1 cellular context compared by ENCODE assay signal in genomic region chrX:107827137-107827831, GRCh38.
TF ChIP-seq lines count a peak whose summit lies in the region.

No MANE protein-coding gene starts in this region.

TF ChIP-seq in HepG2, 621 proteins besides CTCF, POLR2A, EP300 and RAD21:
- TF ChIP-seq FOSL1 (CRISPR knock-in tag; IDR thresholded peaks at IDR 0.05; ENCODE audit: borderline replicate concordance) (no peak), HIC2 (CRISPR knock-in tag; IDR thresholded peaks at IDR 0.05; ENCODE audit: low read depth) (no peak), ZNF740 (CRISPR knock-in tag; IDR thresholded peaks at IDR 0.05) (no peak), ZNF350 (CRISPR knock-in tag; IDR thresholded peaks at IDR 0.05; ENCODE audit: borderline replicate concordance, low read depth) (no peak), ZNF414 (CRISPR knock-in tag; IDR thresholded peaks at IDR 0.05) (no peak), EHMT2 (IDR thresholded peaks at IDR 0.05; ENCODE audit: borderline replicate concordance, low read depth, low read length) (no peak), ZNF512B (CRISPR knock-in tag; IDR thresholded peaks at IDR 0.05; ENCODE audit: borderline replicate concordance) (no peak), ISL2 (CRISPR knock-in tag; IDR thresholded peaks at IDR 0.05) (no peak), BRD4 (CRISPR knock-in tag; IDR thresholded peaks at IDR 0.05) (no peak), CREM (IDR thresholded peaks at IDR 0.05) (no peak), CREM (CRISPR knock-in tag; IDR thresholded peaks at IDR 0.05) (no peak), NR2F2 (IDR thresholded peaks at IDR 0.05; ENCODE audit: borderline replicate concordance, low read depth) (no peak), PRPF4 (IDR thresholded peaks at IDR 0.05; ENCODE audit: low read depth, low read length, poor library complexity, severe bottlenecking) (no peak), ZNF276 (CRISPR knock-in tag; IDR thresholded peaks at IDR 0.05; ENCODE audit: low read depth) (no peak)
